ENCODE assay signal across 25 cellular contexts in genomic region chr7:34491899-34492298, GRCh38.
"Had no signal": no experiment of that assay in that cellular context is flagged by ENCODE, and none has a peak within 500 bp of the region (broad histone marks: within the 10 kb centered on the region; RNA-seq: fewer than 3 reads in every experiment).

No MANE protein-coding gene starts in this region.

- ATAC-seq: psoas muscle; right cardiac atrium; right lobe of liver; stimulated activated effector memory CD8-positive, alpha-beta T cell treated with anti-CD3 and anti-CD28 coated beads, Interleukin-12 subunit alpha, Interleukin-12 subunit beta, amount 100 ng/mL, for 72 hours; stimulated activated naive B cell treated with anti-CD40 and anti-IgM and Interleukin-4, amounts not matched to agents 10 μg/mL and 1 μg/mL and 100 μg/mL, for 72 hours had no signal

- H3K27ac ChIP-seq: neural progenitor cell, ovary, parathyroid adenoma, psoas muscle, right lobe of liver, sigmoid colon, stomach, thoracic aorta, thyroid gland, tibial nerve, upper lobe of left lung, vagina had no signal

- H3K4me3 ChIP-seq: neural progenitor cell, ovary, psoas muscle, right lobe of liver, sigmoid colon, stomach, thoracic aorta, thyroid gland, tibial nerve, upper lobe of left lung, vagina had no signal

- H3K4me1 ChIP-seq: parathyroid adenoma, psoas muscle, right lobe of liver, sigmoid colon, stomach, thyroid gland, tibial nerve, upper lobe of left lung, vagina had no signal

- FAIRE-seq: small intestine, urothelium cell line had no signal

- H3K36me3 ChIP-seq: neural progenitor cell, ovary, right lobe of liver, sigmoid colon, stomach, thoracic aorta, thyroid gland, tibial nerve, upper lobe of left lung, vagina had no signal

- H3K27me3 ChIP-seq: neural progenitor cell, ovary, right lobe of liver, sigmoid colon, stomach, thyroid gland, tibial nerve, upper lobe of left lung, vagina had no signal

- DNase-seq: occipital lobe; ovary; posterior cingulate gyrus; psoas muscle; right cardiac atrium; right lobe of liver; sigmoid colon; small intestine; stimulated activated CD4-positive, alpha-beta T cell treated with anti-CD3 and anti-CD28 coated beads, Interleukin-15, amount 100 ng/mL, for 24 hours; stimulated activated CD4-positive, alpha-beta T cell treated with anti-CD3 and anti-CD28 coated beads, Interleukin-2, amount 100 ng/mL, for 24 hours; stimulated activated CD4-positive, alpha-beta T cell treated with anti-CD3 and anti-CD28 coated beads, Interleukin-2, amount 100 ng/mL, for 48 hours; stimulated activated CD4-positive, alpha-beta T cell treated with anti-CD3 and anti-CD28 coated beads, Interleukin-4, amount 100 ng/mL, for 24 hours; stimulated activated naive B cell treated with anti-CD40 and anti-IgM and Interleukin-4, amounts not matched to agents 10 μg/mL and 1 μg/mL and 100 μg/mL, for 72 hours; stimulated activated naive CD4-positive, alpha-beta T cell treated with Interleukin-2 at 50 U/mL for 16 hours; stomach; thyroid gland; trophoblast cell; upper lobe of left lung had no signal
